ENCODE assay signal across 1 cellular context in genomic region chr15:40104865-40105516, GRCh38.
TF ChIP-seq lines count a peak whose summit lies in the region.

No MANE protein-coding gene starts in this region.

TF ChIP-seq in GM12878, 131 proteins besides CTCF, POLR2A, EP300 and RAD21 (continued from another document and continues in another):
- TF ChIP-seq CEBPZ (IDR thresholded peaks at IDR 0.05; ENCODE audit: low read depth, low read length), result no peak
- no peak for TF ChIP-seq SREBF1 (IDR thresholded peaks at IDR 0.05; ENCODE audit: low read length)
- TF ChIP-seq E2F8 (IDR thresholded peaks at IDR 0.05; ENCODE audit: low read depth, partially characterized antibody), result peak; percentile 85
- no peak for TF ChIP-seq ETV6 (conservative IDR thresholded peaks at IDR 0.05 in 1 of 2, IDR thresholded peaks at IDR 0.05 in 1 of 2; ENCODE audit: borderline replicate concordance in 1 of 2, low read depth in 1 of 2)
- TF ChIP-seq IKZF2 (IDR thresholded peaks at IDR 0.05), result peak; percentile 91 to 92
- no peak for TF ChIP-seq ZNF622 (IDR thresholded peaks at IDR 0.05)
- no peak for TF ChIP-seq ZBED1 (IDR thresholded peaks at IDR 0.05; ENCODE audit: borderline replicate concordance)
- no peak; the same call in 1 of the 2 replicates for TF ChIP-seq CHD2 (IDR thresholded peaks at IDR 0.05; ENCODE audit: borderline replicate concordance, low read depth, low read length)
- no peak for TF ChIP-seq ATF7 (IDR thresholded peaks at IDR 0.05; ENCODE audit: low read depth)
- TF ChIP-seq EZH2 (IDR thresholded peaks at IDR 0.05; ENCODE audit: borderline replicate concordance, control insufficient read depth, low read depth, low read length), result no peak
- TF ChIP-seq CBFB (IDR thresholded peaks at IDR 0.05; ENCODE audit: low read depth), result no peak; the same call in 1 of the 2 replicates
- TF ChIP-seq REST (IDR thresholded peaks at IDR 0.05; ENCODE audit: low read depth, low read length), result no peak
- no peak for TF ChIP-seq RCOR1 (conservative IDR thresholded peaks at IDR 0.05; ENCODE audit: low read depth, low read length)
- no peak for TF ChIP-seq HDAC2 (IDR thresholded peaks at IDR 0.05)
- TF ChIP-seq LARP7 (IDR thresholded peaks at IDR 0.05), result peak; percentile 58
- peak; percentile 24; the same call in 1 of the 2 replicates for TF ChIP-seq MAX (IDR thresholded peaks at IDR 0.05; ENCODE audit: low read depth, low read length)
- TF ChIP-seq RAD51 (IDR thresholded peaks at IDR 0.05), result no peak
- TF ChIP-seq SUZ12 (IDR thresholded peaks at IDR 0.05; ENCODE audit: unreplicated experiment), result no peak
- no peak for TF ChIP-seq TBL1XR1 (IDR thresholded peaks at IDR 0.05; ENCODE audit: low read depth, low read length)
- TF ChIP-seq YY1 (IDR thresholded peaks at IDR 0.05; ENCODE audit: low read depth, low read length), result peak; percentile 49; the same call in 1 of the 2 replicates
- TF ChIP-seq PAX5 (IDR thresholded peaks at IDR 0.05; ENCODE audit: borderline replicate concordance, low read depth, low read length), result peak; percentile 42; the same call in 1 of the 2 replicates
- no peak for TF ChIP-seq USF2 (IDR thresholded peaks at IDR 0.05; ENCODE audit: borderline replicate concordance, low read depth, low read length)
- no peak for TF ChIP-seq PRDM15 (CRISPR knock-in tag; IDR thresholded peaks at IDR 0.05)
- 0 out of 2 replicates have a peak, but pooled peaks have one; percentile 5 for TF ChIP-seq BCL11A (IDR thresholded peaks at IDR 0.05; ENCODE audit: low read depth, low read length)
- no peak for TF ChIP-seq E2F4 (IDR thresholded peaks at IDR 0.05; ENCODE audit: low read depth, low read length)
- TF ChIP-seq SP1 (IDR thresholded peaks at IDR 0.05; ENCODE audit: low read depth, low read length), result peak; percentile 11
- TF ChIP-seq CREM (IDR thresholded peaks at IDR 0.05; ENCODE audit: low read depth), result no peak
- TF ChIP-seq STAT1 (conservative IDR thresholded peaks at IDR 0.05), result no peak
- TF ChIP-seq E4F1 (IDR thresholded peaks at IDR 0.05; ENCODE audit: borderline replicate concordance, partially characterized antibody), result no peak
- no peak for TF ChIP-seq ASH2L (IDR thresholded peaks at IDR 0.05; ENCODE audit: borderline replicate concordance, low read depth)
- peak; percentile 52; the same call in 1 of the 2 replicates for TF ChIP-seq NKRF (conservative IDR thresholded peaks at IDR 0.05)
- 0 out of 2 replicates have a peak, but pooled peaks have one; percentile 55 for TF ChIP-seq SIN3A (IDR thresholded peaks at IDR 0.05; ENCODE audit: low read depth, low read length)
- no peak for TF ChIP-seq ZNF207 (IDR thresholded peaks at IDR 0.05; ENCODE audit: borderline replicate concordance)
- no peak for TF ChIP-seq HCFC1 (IDR thresholded peaks at IDR 0.05; ENCODE audit: low read length)
